8 cellular contexts compared by ENCODE assay signal in the genomic region with DNA sequence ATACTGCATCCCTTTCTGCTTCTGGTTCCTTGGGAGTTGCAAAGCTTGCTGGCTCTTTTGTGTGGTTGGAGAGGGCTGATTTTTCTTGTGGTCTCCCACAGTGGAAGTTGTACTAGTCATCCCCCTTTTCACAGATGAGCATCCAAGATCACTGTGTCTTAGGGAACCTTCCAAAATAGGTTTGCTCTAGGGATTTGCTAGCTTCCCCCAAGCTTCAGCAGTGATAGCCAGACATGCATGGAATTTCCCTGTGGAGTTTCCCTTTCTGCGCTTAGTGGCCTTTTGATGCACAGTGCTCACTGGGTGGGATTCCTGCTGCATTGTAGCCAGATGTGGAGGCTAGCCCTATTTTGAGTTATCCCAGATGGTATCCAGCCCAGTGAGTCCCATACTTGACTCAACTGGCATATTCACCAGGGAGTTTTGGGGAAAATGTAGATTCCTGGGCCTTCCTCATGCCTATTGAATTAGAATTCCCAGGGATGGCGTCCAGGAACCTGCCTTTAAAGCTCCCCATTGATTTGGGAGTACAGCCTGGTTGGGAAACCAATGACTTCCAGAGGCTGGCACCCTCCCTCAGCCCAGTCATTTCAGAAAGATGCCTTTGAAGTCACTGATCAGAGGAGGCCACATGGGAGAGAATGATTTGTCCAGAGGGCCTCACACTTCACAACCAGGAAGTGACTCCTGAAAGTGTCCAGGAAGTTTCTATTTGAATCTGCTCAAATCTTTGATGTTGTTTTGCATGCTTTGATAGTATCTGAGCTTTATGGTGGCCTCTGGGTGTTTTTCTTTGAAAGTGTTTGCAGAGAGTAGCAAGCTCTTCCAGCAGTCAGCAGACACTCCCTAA. TPM values are rescaled to one million over a fixed set of nuclear protein-coding genes. Genes with fewer than 3 reads are reported as not detected.
DNase-seq lines count a peak whose midpoint lies in the region; ATAC-seq and TF ChIP-seq lines count a peak whose summit lies in the region.

No MANE protein-coding gene starts in this region.

- peaks cover 52% of the 10 kb centered on the region for H3K4me1 Mint-ChIP-seq in activated CD4-positive, alpha-beta memory T cell treated with anti-CD3 and anti-CD28 coated beads, Interleukin-2, amount 10 ng/mL, durations not matched to agents 7 days and 5 days

- intact Hi-C loops in left colon (cut with DNase I, micrococcal nuclease) = no loop called here

- no peak for TF ChIP-seq CTCF in C4-2B (conservative IDR thresholded peaks at IDR 0.05)
- TF ChIP-seq CTCF in GM20000 (IDR thresholded peaks at IDR 0.05; ENCODE audit: extremely low read depth, missing control alignments) = no peak

- peak overlapping the region; percentile 68 for H3K27ac ChIP-seq in C4-2B

- no peak overlapping the region for H3K4me3 Mint-ChIP-seq in activated CD4-positive, alpha-beta memory T cell treated with anti-CD3 and anti-CD28 coated beads, Interleukin-2, amount 10 ng/mL, durations not matched to agents 7 days and 5 days

- no peaks in the 10 kb centered on the region for H3K27me3 Mint-ChIP-seq in activated CD4-positive, alpha-beta memory T cell treated with anti-CD3 and anti-CD28 coated beads, Interleukin-2, amount 10 ng/mL, durations not matched to agents 7 days and 5 days

- DNase-seq in GM20000 (ENCODE audit: low spot score) = peak; percentile 56
- DNase-seq in activated CD4-positive, alpha-beta memory T cell treated with anti-CD3 and anti-CD28 coated beads, Interleukin-2, amount 10 ng/mL, durations not matched to agents 7 days and 5 days = no peak
- no peak for DNase-seq in left colon
- no peak for DNase-seq in inferior parietal cortex (ENCODE audit: extremely low spot score)
- DNase-seq in NCI-H1417 (lab: John Stamatoyannopoulos, UW) = no peak
- DNase-seq in KBM-7 = no peak

- H3K9me3 Mint-ChIP-seq in activated CD4-positive, alpha-beta memory T cell treated with anti-CD3 and anti-CD28 coated beads, Interleukin-2, amount 10 ng/mL, durations not matched to agents 7 days and 5 days = no peaks in the 10 kb centered on the region

- peaks cover 23% of the 10 kb centered on the region for H3K36me3 Mint-ChIP-seq in activated CD4-positive, alpha-beta memory T cell treated with anti-CD3 and anti-CD28 coated beads, Interleukin-2, amount 10 ng/mL, durations not matched to agents 7 days and 5 days (ENCODE audit: low read depth)

- CTCF ChIA-PET in activated CD4-positive, alpha-beta memory T cell treated with anti-CD3 and anti-CD28 coated beads, Interleukin-2, amount 10 ng/mL, durations not matched to agents 7 days and 5 days (lab: Charles Lee) = interaction anchor here (0.7 to 1.5 kb wide), 4 partner anchors 20 to 81 kb away, joined by 3 to 4 read pairs (median 3); no protein-coding TSS in a partner anchor

- H3K27ac Mint-ChIP-seq in activated CD4-positive, alpha-beta memory T cell treated with anti-CD3 and anti-CD28 coated beads, Interleukin-2, amount 10 ng/mL, durations not matched to agents 7 days and 5 days = peak overlapping the region; percentile 47

- ATAC-seq in left colon (peak; percentile 81), GM21529 (IDR thresholded peaks at IDR 0.05; ENCODE audit: unreplicated experiment) (no peak)

- POLR2A ChIA-PET in activated CD4-positive, alpha-beta memory T cell treated with anti-CD3 and anti-CD28 coated beads, Interleukin-2, amount 10 ng/mL, durations not matched to agents 7 days and 5 days (lab: Charles Lee) = interaction anchor here (1.0 to 1.5 kb wide), 4 partner anchors 8 to 20 kb away, joined by 4 read pairs; no protein-coding TSS in a partner anchor

- in situ Hi-C loops in KBM-7 (cut with MboI; ENCODE audit: low pct_unique_long_range_greater_than_20kb, low sequenced_read_pairs) = no loop called here

RNA-seq across cellular contexts. Expression of gene PPARD, which starts 25.9 kb away (rescaled TPM):
- 10 to 100 TPM; 23.1 to 23.4 TPM for total RNA-seq in activated CD4-positive, alpha-beta memory T cell treated with anti-CD3 and anti-CD28 coated beads, Interleukin-2, amount 10 ng/mL, durations not matched to agents 7 days and 5 days
- 10 to 100 TPM; 36.0 to 68.0 TPM for total RNA-seq in left colon
